In genomic region chr3:46411271-46411670, GRCh38 we compare ENCODE assay signal across 21 cellular contexts. TPM values are rescaled to one million over a fixed set of nuclear protein-coding genes. Genes with fewer than 3 reads are reported as not detected.
DNase-seq lines count a peak whose midpoint lies in the region; ATAC-seq and TF ChIP-seq lines count a peak whose summit lies in the region.
"Had no signal": no experiment of that assay in that cellular context is flagged by ENCODE, and none has a peak within 500 bp of the region (broad histone marks: within the 10 kb centered on the region; RNA-seq: fewer than 3 reads in every experiment).

No MANE protein-coding gene starts in this region.

- no peak for DNase-seq in HFFc6
- DNase-seq in chondrocyte (ENCODE audit: low spot score) = no peak
- DNase-seq in foreskin keratinocyte = no peak
- no peak for DNase-seq in smooth muscle cell (lab: John Stamatoyannopoulos, UW; ENCODE audit: unreplicated experiment)
- no peak for DNase-seq in cerebellum (ENCODE audit: low spot score)
- no peak for DNase-seq in NCI-H1436 (lab: John Stamatoyannopoulos, UW)
- DNase-seq: AML-193, DMS79 treated with DMSO at 0.1 percent for 48 hours, KG1, MV-4-11, NCI-H1417 treated with DMSO at 0.1 percent for 48 hours, NCI-H1930, NCI-H226, NCI-H524 had no signal

- H3K9ac ChIP-seq in smooth muscle cell (ENCODE audit: low read depth) = no peak overlapping the region

- H3K4me1 ChIP-seq in foreskin keratinocyte (no peaks in the 10 kb centered on the region), smooth muscle cell (ENCODE audit: low read depth) (no peaks in the 10 kb centered on the region)

- no peak for ATAC-seq in foreskin keratinocyte
- ATAC-seq in activated CD4-positive, CD25-positive, alpha-beta regulatory T cell treated with anti-CD3 and anti-CD28 coated beads, Interleukin-2, amount 50 U/mL, for 24 hours = no peak
- no peak for ATAC-seq in GM18873 (IDR thresholded peaks at IDR 0.05; ENCODE audit: low FRiP score, unreplicated experiment)
- ATAC-seq: HepG2, Panc1 had no signal

- H3K36me3 Mint-ChIP-seq in HFFc6 (ENCODE audit: low read depth) (no peaks in the 10 kb centered on the region), chondrocyte (ENCODE audit: low read depth) (no peaks in the 10 kb centered on the region)

- no peak overlapping the region for H2AFZ ChIP-seq in smooth muscle cell (ENCODE audit: low read depth)

- H3K27me3 Mint-ChIP-seq in HFFc6 (ENCODE audit: insufficient read depth) = peaks cover 24% of the 10 kb centered on the region
- H3K27me3 Mint-ChIP-seq in chondrocyte (ENCODE audit: low read depth) = no peaks in the 10 kb centered on the region

- H3K27ac ChIP-seq in foreskin keratinocyte (no peak overlapping the region), smooth muscle cell (ENCODE audit: low read depth) (no peak overlapping the region)
- H3K27ac ChIP-seq: C4-2B, SJSA1 had no signal

- no peak overlapping the region for H3K4me2 ChIP-seq in smooth muscle cell

- H3K79me2 ChIP-seq in smooth muscle cell (ENCODE audit: low read depth) = no peaks in the 10 kb centered on the region

- no peak overlapping the region for H3K4me3 ChIP-seq in smooth muscle cell
- H3K4me3 ChIP-seq: SJSA1 had no signal

- TF ChIP-seq CTCF in HFFc6 (IDR thresholded peaks at IDR 0.05) (peak; percentile 53), chondrocyte (IDR thresholded peaks at IDR 0.05) (peak; percentile 35), foreskin keratinocyte (conservative IDR thresholded peaks at IDR 0.05) (peak; percentile 14), smooth muscle cell (IDR thresholded peaks at IDR 0.05; ENCODE audit: borderline replicate concordance, insufficient read depth, poor library complexity, severe bottlenecking) (peak; percentile 21)

- no peak overlapping the region for H3K4me3 Mint-ChIP-seq in HFFc6
- H3K4me3 Mint-ChIP-seq in chondrocyte (ENCODE audit: unreplicated experiment) = no peak overlapping the region

- no peaks in the 10 kb centered on the region for H4K20me1 ChIP-seq in smooth muscle cell (ENCODE audit: low read depth)

- H3K27ac Mint-ChIP-seq in HFFc6 (no peak overlapping the region), chondrocyte (ENCODE audit: unreplicated experiment) (no peak overlapping the region)

- H3K27me3 ChIP-seq in foreskin keratinocyte (peaks cover 2% of the 10 kb centered on the region), smooth muscle cell (ENCODE audit: low read depth) (peaks cover 72% of the 10 kb centered on the region)
- H3K27me3 ChIP-seq: SJSA1 had no signal

- H3K9me3 Mint-ChIP-seq in HFFc6 (no peaks in the 10 kb centered on the region), chondrocyte (ENCODE audit: low read depth) (no peaks in the 10 kb centered on the region)

- no peaks in the 10 kb centered on the region for H3F3A ChIP-seq in smooth muscle cell (ENCODE audit: low read depth)

- WGBS in smooth muscle cell (ENCODE audit: low lambda C conversion rate) = 96% methylated on average over 2 of the region's 2 CpGs

- no peaks in the 10 kb centered on the region for H3K36me3 ChIP-seq in smooth muscle cell (ENCODE audit: low read depth)
- H3K36me3 ChIP-seq: SJSA1 had no signal

- peaks cover 34% of the 10 kb centered on the region for H3K4me1 Mint-ChIP-seq in HFFc6 (ENCODE audit: low read depth)
- peaks cover 30% of the 10 kb centered on the region for H3K4me1 Mint-ChIP-seq in chondrocyte (ENCODE audit: low read depth)

- H3K9me3 ChIP-seq in smooth muscle cell (replicated peaks; ENCODE audit: low read depth) = no peaks in the 10 kb centered on the region
- H3K9me3 ChIP-seq: SJSA1 had no signal

RNA-seq across cellular contexts. Expression of gene CCRL2, which starts 4.2 kb away (rescaled TPM):
- under 1 TPM in 2 of 6 experiments, not detected in 4; 0.12 to 0.21 TPM for total RNA-seq in HFFc6 (2021; fragmentation: NEBNext Ultra II Directional; extraction: Animal tissue kit (Norgen Biotek cat#: 25700))
- total RNA-seq in chondrocyte (not detected in 3 replicates), foreskin keratinocyte (not detected in 2 replicates), smooth muscle cell (not detected in 2 replicates), cerebellum (0.36 TPM)
- polyA plus RNA-seq in foreskin keratinocyte (not detected in 2 replicates), smooth muscle cell (not detected in 2 replicates)
- total RNA-seq: H1, HepG2 had no signal
- polyA plus RNA-seq: H1, HepG2 had no signal

RNA-seq across cellular contexts. Expression of gene CCR5, which starts 40.5 kb away (rescaled TPM):
- total RNA-seq in HFFc6 (2021; fragmentation: NEBNext Ultra II Directional; extraction: Animal tissue kit (Norgen Biotek cat#: 25700)) = not detected
- total RNA-seq in chondrocyte (not detected in 3 replicates), foreskin keratinocyte (not detected in 2 replicates), smooth muscle cell (not detected in 2 replicates), cerebellum (not detected)
- polyA plus RNA-seq in foreskin keratinocyte (not detected in 2 replicates), smooth muscle cell (not detected in 2 replicates)
- total RNA-seq: H1, HepG2, SJSA1 had no signal
- polyA plus RNA-seq: H1, HepG2 had no signal

RNA-seq across cellular contexts. Expression of gene LTF, which starts 53.4 kb away (rescaled TPM):
- under 1 TPM in 1 of 6 experiments, not detected in 5; 0.40 TPM for total RNA-seq in HFFc6 (2021; fragmentation: NEBNext Ultra II Directional; extraction: Animal tissue kit (Norgen Biotek cat#: 25700))
- not detected in 3 replicates for total RNA-seq in chondrocyte
- total RNA-seq in foreskin keratinocyte = not detected in 2 replicates
- polyA plus RNA-seq in foreskin keratinocyte = not detected in 2 replicates
- total RNA-seq in smooth muscle cell = not detected in 2 replicates
- not detected in 2 replicates for polyA plus RNA-seq in smooth muscle cell
- total RNA-seq in cerebellum = 0.36 TPM
- total RNA-seq: HepG2 had no signal
- polyA plus RNA-seq: HepG2 had no signal

RNA-seq across cellular contexts. Expression of gene CCR2, which starts 57.4 kb away (rescaled TPM):
- not detected for total RNA-seq in HFFc6 (2021; fragmentation: NEBNext Ultra II Directional; extraction: Animal tissue kit (Norgen Biotek cat#: 25700))
- total RNA-seq in chondrocyte = not detected in 3 replicates
- total RNA-seq in foreskin keratinocyte = not detected in 2 replicates
- polyA plus RNA-seq in foreskin keratinocyte = not detected in 2 replicates
- not detected in 2 replicates for total RNA-seq in smooth muscle cell
- not detected in 2 replicates for polyA plus RNA-seq in smooth muscle cell
- total RNA-seq in cerebellum = 0.45 TPM
- total RNA-seq: H1, HepG2, SJSA1 had no signal
- polyA plus RNA-seq: H1, HepG2 had no signal
